Comparison of ENCODE assay signal across 1 cellular context in genomic region chr4:148152868-148153630, GRCh38.
TF ChIP-seq lines count a peak whose summit lies in the region.

No MANE protein-coding gene starts in this region.

TF ChIP-seq in GM23338, 12 proteins besides CTCF, POLR2A, EP300 and RAD21 (continued from another document):
- TF ChIP-seq REST (IDR thresholded peaks at IDR 0.05; ENCODE audit: unreplicated experiment) (no peak), ZNF114 (CRISPR knock-in tag; IDR thresholded peaks at IDR 0.05) (no peak), ZNF331 (CRISPR knock-in tag; IDR thresholded peaks at IDR 0.05; ENCODE audit: low read depth) (no peak), STAT1 (IDR thresholded peaks at IDR 0.05; ENCODE audit: unreplicated experiment) (no peak), JUNB (IDR thresholded peaks at IDR 0.05; ENCODE audit: unreplicated experiment) (no peak), POLR2AphosphoS5 (IDR thresholded peaks at IDR 0.05; ENCODE audit: low read depth) (no peak), EZH2 (IDR thresholded peaks at IDR 0.05; ENCODE audit: low read depth, unreplicated experiment) (no peak), CREB1 (CRISPR knock-in tag; IDR thresholded peaks at IDR 0.05; ENCODE audit: low read depth) (no peak)
